In the genomic region with DNA sequence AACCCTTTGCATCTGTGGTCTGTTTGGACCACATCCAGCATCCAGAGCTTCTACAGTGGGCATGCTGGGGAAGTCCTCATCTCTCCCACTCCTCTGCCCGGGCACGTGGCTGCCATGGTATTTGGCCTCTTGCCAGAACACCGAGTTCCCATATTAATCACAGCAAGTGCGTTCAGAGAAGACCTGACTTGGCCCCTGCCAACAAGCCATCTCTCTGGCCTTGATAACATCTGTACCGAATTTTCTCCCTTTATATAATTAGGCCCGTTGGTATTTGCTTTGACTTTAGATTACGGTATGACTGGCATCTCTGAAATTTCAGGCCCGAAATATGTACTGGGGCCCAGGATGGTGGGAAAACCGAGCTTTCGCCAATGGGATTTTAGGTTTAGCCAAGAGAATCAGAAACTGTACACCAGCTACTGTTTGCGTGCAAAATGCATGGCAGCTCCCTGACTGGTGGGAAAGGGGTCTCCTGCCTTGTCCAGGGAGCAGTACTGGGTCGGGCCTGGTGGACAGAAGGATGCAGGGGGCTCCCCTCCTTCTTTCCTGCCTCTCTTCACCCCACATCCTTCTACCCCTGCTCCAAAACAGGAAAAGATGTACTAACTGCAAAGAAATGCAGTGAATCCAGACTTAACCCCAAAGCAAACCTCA, we compare ENCODE assay signal across 9 cellular contexts.
A peak's percentile ranks its signal among the peaks of the same experiment; 100 is the strongest.
DNase-seq lines count a peak whose midpoint lies in the region; ATAC-seq and TF ChIP-seq lines count a peak whose summit lies in the region.
"Had no signal": no experiment of that assay in that cellular context is flagged by ENCODE, and none has a peak within 500 bp of the region (broad histone marks: within the 10 kb centered on the region; RNA-seq: fewer than 3 reads in every experiment).

No MANE protein-coding gene starts in this region.

- peaks cover 18% of the 10 kb centered on the region for H3K4me1 Mint-ChIP-seq in brain
- H3K4me1 Mint-ChIP-seq in naive thymus-derived CD4-positive, alpha-beta T cell: peaks cover 36 to 60% (median 50%) of the 10 kb centered on the region in 7 donors

- H3K27me3 ChIP-seq in right lobe of liver: no peaks in the 10 kb centered on the region
- no peaks in the 10 kb centered on the region for H3K27me3 ChIP-seq in naive thymus-derived CD4-positive, alpha-beta T cell (ENCODE audit: control insufficient read depth in 2 of 2, insufficient read depth in 2 of 2, low read length in 2 of 2)

- ATAC-seq in right lobe of liver (no peak), GM21576 (IDR thresholded peaks at IDR 0.05; ENCODE audit: unreplicated experiment) (no peak), HG03039 (IDR thresholded peaks at IDR 0.05; ENCODE audit: unreplicated experiment) (no peak)
- ATAC-seq in naive thymus-derived CD4-positive, alpha-beta T cell: no peak

- H3K4me3 Mint-ChIP-seq in brain: no peak overlapping the region
- H3K4me3 Mint-ChIP-seq in naive thymus-derived CD4-positive, alpha-beta T cell: peak overlapping the region in 1 of 10 donors; percentile 9

- peaks cover 0 to 7% (median 0%) of the 10 kb centered on the region in 5 experiments for H3K9me3 Mint-ChIP-seq in brain
- H3K9me3 Mint-ChIP-seq in naive thymus-derived CD4-positive, alpha-beta T cell: peaks cover 0 to 2% (median 0%) of the 10 kb centered on the region in 11 donors

- H3K9me3 ChIP-seq in right lobe of liver: no peaks in the 10 kb centered on the region
- no peaks in the 10 kb centered on the region for H3K9me3 ChIP-seq in naive thymus-derived CD4-positive, alpha-beta T cell (ENCODE audit: control insufficient read depth in 2 of 3, low read length in 3 of 3)

- CTCF ChIA-PET in AG04449 (lab: Yijun Ruan, JAX): interaction anchor here (0.8 to 3.6 kb wide), 7 partner anchors 9 to 154 kb away, joined by 3 to 29 read pairs (median 4); no protein-coding TSS in a partner anchor
- CTCF ChIA-PET in naive thymus-derived CD4-positive, alpha-beta T cell (lab: Charles Lee): interaction anchor here (1.4 kb wide), 1 partner anchor 38 kb away, joined by 3 read pairs; no protein-coding TSS in a partner anchor

- peaks cover 0 to 4% (median 0%) of the 10 kb centered on the region in 4 donors for H3K4me1 ChIP-seq in right lobe of liver
- H3K4me1 ChIP-seq in naive thymus-derived CD4-positive, alpha-beta T cell (ENCODE audit: control insufficient read depth in 2 of 2, insufficient read depth in 2 of 2, low read length in 2 of 2): peaks cover 35 to 46% of the 10 kb centered on the region in 2 donors

- TF ChIP-seq POLR2A in right lobe of liver (IDR thresholded peaks at IDR 0.05): no peak

- POLR2A ChIA-PET in AG04449 (lab: Yijun Ruan, JAX): interaction anchor here (0.6 to 5.3 kb wide), 24 partner anchors 13 to 1392 kb away, joined by 3 to 57 read pairs (median 4); partner anchors contain the start of gene EIF4G2
- POLR2A ChIA-PET in naive thymus-derived CD4-positive, alpha-beta T cell (lab: Charles Lee): interaction anchor here (0.7 kb wide), 1 partner anchor 14 kb away, joined by 3 read pairs; no protein-coding TSS in a partner anchor

- intact Hi-C loops in right lobe of liver (cut with DNase I): no loop called here
- intact Hi-C loops in naive thymus-derived CD4-positive, alpha-beta T cell (cut with micrococcal nuclease): no loop called here

- H3K27ac ChIP-seq in right lobe of liver: peak overlapping the region; percentile 24 to 56 (median 29)
- H3K27ac ChIP-seq in naive thymus-derived CD4-positive, alpha-beta T cell (ENCODE audit: low read depth, low read length): no peak overlapping the region

- no peaks in the 10 kb centered on the region for H3K36me3 ChIP-seq in right lobe of liver
- H3K36me3 ChIP-seq in naive thymus-derived CD4-positive, alpha-beta T cell (ENCODE audit: control insufficient read depth in 2 of 3, insufficient read depth in 3 of 3, low read length in 3 of 3): no peaks in the 10 kb centered on the region

- no peak for TF ChIP-seq CTCF in AG04449 (IDR thresholded peaks at IDR 0.05; ENCODE audit: insufficient read depth, low read length, missing control alignments)
- no peak for TF ChIP-seq CTCF in HFF-Myc (IDR thresholded peaks at IDR 0.05; ENCODE audit: low read depth, low read length, missing control alignments)
- no peak for TF ChIP-seq CTCF in brain (conservative IDR thresholded peaks at IDR 0.05)
- no peak for TF ChIP-seq CTCF in right lobe of liver (IDR thresholded peaks at IDR 0.05)

- no peaks in the 10 kb centered on the region for H3K36me3 Mint-ChIP-seq in brain
- H3K36me3 Mint-ChIP-seq in naive thymus-derived CD4-positive, alpha-beta T cell: peaks cover 0 to 39% (median 8%) of the 10 kb centered on the region in 5 donors

- H3K27me3 Mint-ChIP-seq in brain: peaks cover 10% of the 10 kb centered on the region
- H3K27me3 Mint-ChIP-seq in naive thymus-derived CD4-positive, alpha-beta T cell: no peaks in the 10 kb centered on the region

- H3K4me3 ChIP-seq in AG04449 (ENCODE audit: low read depth, low read length) (no peak overlapping the region), HFF-Myc (replicated peaks; ENCODE audit: low read depth, low read length) (no peak overlapping the region), right lobe of liver (no peak overlapping the region)
- no peak overlapping the region for H3K4me3 ChIP-seq in naive thymus-derived CD4-positive, alpha-beta T cell (ENCODE audit: low read length)
- H3K4me3 ChIP-seq: GM12878 had no signal

- H3K27ac Mint-ChIP-seq in brain: peak overlapping the region in 3 of 5 experiments; percentile 39 to 62 (median 43)
- H3K27ac Mint-ChIP-seq in naive thymus-derived CD4-positive, alpha-beta T cell: peak overlapping the region in 2 of 9 donors; percentile 26 to 52

- 45% methylated on average over 6 of the region's 12 CpGs for WGBS in right lobe of liver (ENCODE audit: insufficient coverage, low coverage, low lambda C conversion rate, missing lambda C conversion rate)

- DNase-seq in AG04449 (ENCODE audit: low read depth, low spot score): peak; percentile 95
- peak; percentile 44 for DNase-seq in HFF-Myc (ENCODE audit: extremely low read depth, low read depth)
- no peak for DNase-seq in right lobe of liver
- DNase-seq in NCI-H524 treated with DMSO at 0.1 percent for 48 hours (lab: John Stamatoyannopoulos, UW): no peak
- no peak for DNase-seq in naive thymus-derived CD4-positive, alpha-beta T cell

Comparison
In these comparisons a context has a peak if more than half of its experiments do, and no peak if none do; other contexts are left out.
1. DNase-seq: peak in AG04449 (single experiment) and HFF-Myc (single experiment); none in right lobe of liver (0 of 3), NCI-H524 treated with DMSO at 0.1 percent for 48 hours (single experiment) and naive thymus-derived CD4-positive, alpha-beta T cell (0 of 9).